ENCODE assay signal across 10 cellular contexts in genomic region chr20:63697868-63698545, GRCh38. TPM values are rescaled to one million over a fixed set of nuclear protein-coding genes. Genes with fewer than 3 reads are reported as not detected.
A peak's percentile ranks its signal among the peaks of the same experiment; 100 is the strongest.
DNase-seq lines count a peak whose midpoint lies in the region; ATAC-seq and TF ChIP-seq lines count a peak whose summit lies in the region.
"Had no signal": no experiment of that assay in that cellular context is flagged by ENCODE, and none has a peak within 500 bp of the region (broad histone marks: within the 10 kb centered on the region; RNA-seq: fewer than 3 reads in every experiment).

No MANE protein-coding gene starts in this region.

- intact Hi-C loops in CD14-positive monocyte (cut with micrococcal nuclease) (no loop called here), lower lobe of right lung (cut with DNase I) (no loop called here)

- H3K4me3 Mint-ChIP-seq in CD14-positive monocyte (peak overlapping the region in 1 of 2 donors; percentile 21), T-cell (peak overlapping the region in 2 of 3 donors; percentile 24 to 64)

- H3K27me3 Mint-ChIP-seq in CD14-positive monocyte (ENCODE audit: low read depth in 3 of 3) (peaks cover 2 to 21% (median 3%) of the 10 kb centered on the region in 3 donors), T-cell (no peaks in the 10 kb centered on the region)

- ATAC-seq in T-cell (replicated peaks in 1 of 4) (no peak), lower lobe of right lung (no peak), GM18867 (IDR thresholded peaks at IDR 0.05; ENCODE audit: unreplicated experiment) (no peak)

- H3K36me3 ChIP-seq in lower lobe of right lung, result peaks cover 29% of the 10 kb centered on the region

- H3K4me1 ChIP-seq in lower lobe of right lung, result peaks cover 41% of the 10 kb centered on the region

- H3K27me3 ChIP-seq in lower lobe of right lung (ENCODE audit: low read depth), result no peaks in the 10 kb centered on the region

- H3K4me1 Mint-ChIP-seq in CD14-positive monocyte (peaks cover 16% of the 10 kb centered on the region), T-cell (peaks cover 0 to 37% (median 12%) of the 10 kb centered on the region in 3 donors)
- H3K4me1 Mint-ChIP-seq: nephron had no signal

- no peaks in the 10 kb centered on the region for H3K9me3 ChIP-seq in lower lobe of right lung

- H3K27ac Mint-ChIP-seq in CD14-positive monocyte (no peak overlapping the region), T-cell (no peak overlapping the region)
- H3K27ac Mint-ChIP-seq: nephron had no signal

- H3K36me3 Mint-ChIP-seq in CD14-positive monocyte (peaks cover 5 to 9% of the 10 kb centered on the region in 2 donors), T-cell (no peaks in the 10 kb centered on the region)

- peak overlapping the region; percentile 49 for H3K27ac ChIP-seq in lower lobe of right lung

- POLR2A ChIA-PET in T-cell (lab: Charles Lee), result no interaction called here

- peak overlapping the region; percentile 40 for H3K4me3 ChIP-seq in lower lobe of right lung

- peak; percentile 40 for DNase-seq in CD14-positive monocyte (ENCODE audit: low spot score)
- no peak for DNase-seq in T-cell
- peak; percentile 37 for DNase-seq in lower lobe of right lung
- no peak for DNase-seq in dedifferentiated amniotic fluid mesenchymal stem cell (ENCODE audit: extremely low spot score)
- no peak for DNase-seq in pons (ENCODE audit: low spot score)
- DNase-seq: amniotic stem cell, DMS 273 treated with DMSO at 0.1 percent for 48 hours, NCI-H82 had no signal

- H3K9me3 Mint-ChIP-seq in CD14-positive monocyte, result no peaks in the 10 kb centered on the region
- H3K9me3 Mint-ChIP-seq in T-cell, result no peaks in the 10 kb centered on the region
- H3K9me3 Mint-ChIP-seq: nephron had no signal

- TF ChIP-seq CTCF in CD14-positive monocyte (IDR thresholded peaks at IDR 0.05), result no peak
- no peak for TF ChIP-seq CTCF in lower lobe of right lung (IDR thresholded peaks at IDR 0.05)

- CTCF ChIA-PET in T-cell (lab: Charles Lee), result no interaction called here

RNA-seq across cellular contexts. Expression of gene TNFRSF6B, which starts 1.6 kb away (rescaled TPM):
- not detected for polyA plus RNA-seq in CD14-positive monocyte
- total RNA-seq in T-cell (1 to 10 TPM in 2 of 5 donors, under 1 TPM in 2, not detected in 1; 0.37 to 1.5 (median 0.91) TPM), lower lobe of right lung (5.3 TPM)

RNA-seq across cellular contexts. Expression of gene ARFRP1, which starts 9.8 kb away (rescaled TPM):
- polyA plus RNA-seq in CD14-positive monocyte, result 10 to 100 TPM; 18.2 to 20.7 TPM
- 100 to 1,000 TPM in 2 of 5 donors, 10 to 100 TPM in 3; 58.5 to 102 (median 99.5) TPM for total RNA-seq in T-cell
- 44.3 TPM for total RNA-seq in lower lobe of right lung

RNA-seq across cellular contexts. Expression of gene ZGPAT, which starts 9.8 kb away (rescaled TPM):
- polyA plus RNA-seq in CD14-positive monocyte, result 10 to 100 TPM; 24.2 to 28.3 TPM
- 10 to 100 TPM; 42.7 to 71.0 (median 59.0) TPM for total RNA-seq in T-cell
- total RNA-seq in lower lobe of right lung, result 27.2 TPM

RNA-seq across cellular contexts. Expression of gene LIME1, which starts 38.5 kb away (rescaled TPM):
- under 1 TPM; 0.39 to 0.62 TPM for polyA plus RNA-seq in CD14-positive monocyte
- total RNA-seq in T-cell (100 to 1,000 TPM; 144 to 248 (median 172) TPM), lower lobe of right lung (8.7 TPM)

RNA-seq across cellular contexts. Expression of gene RTEL1, which starts 39.9 kb away (rescaled TPM):
- 1 to 10 TPM; 1.0 to 4.8 TPM for polyA plus RNA-seq in CD14-positive monocyte
- total RNA-seq in T-cell (10 to 100 TPM; 30.7 to 41.6 (median 36.8) TPM), lower lobe of right lung (23.8 TPM)

Comparison
In these comparisons a context has a peak if more than half of its experiments do, and no peak if none do; other contexts are left out.
1. DNase-seq: peak in CD14-positive monocyte (single experiment) and lower lobe of right lung (single experiment); none in T-cell (0 of 34), dedifferentiated amniotic fluid mesenchymal stem cell (single experiment) and pons (single experiment).